In genomic region chr9:5628183-5628529, GRCh38 we compare ENCODE assay signal across 8 cellular contexts. TPM values are rescaled to one million over a fixed set of nuclear protein-coding genes. Genes with fewer than 3 reads are reported as not detected.
DNase-seq lines count a peak whose midpoint lies in the region; ATAC-seq and TF ChIP-seq lines count a peak whose summit lies in the region.

No MANE protein-coding gene starts in this region.

- peak overlapping the region; percentile 81 for H2AFZ ChIP-seq in osteoblast (ENCODE audit: low read length)

- H3K36me3 Mint-ChIP-seq in CD4-positive, alpha-beta memory T cell: peaks cover 0 to 22% of the 10 kb centered on the region in 2 donors

- CTCF ChIA-PET in CD4-positive, alpha-beta memory T cell (lab: Charles Lee; ENCODE audit: partially characterized antibody): interaction anchor here (1.0 to 2.8 kb wide), 9 partner anchors 11 to 442 kb away, joined by 3 to 14 read pairs (median 5); partner anchors contain the start of genes CD274, ERMP1 and PLGRKT

- peak overlapping the region; percentile 89 for H3K27ac ChIP-seq in CD4-positive, alpha-beta memory T cell (ENCODE audit: low read depth, low read length)
- peak overlapping the region; percentile 70 for H3K27ac ChIP-seq in osteoblast (ENCODE audit: low read depth, low read length)

- peaks cover 78% of the 10 kb centered on the region for H3K4me1 ChIP-seq in CD4-positive, alpha-beta memory T cell (ENCODE audit: insufficient read depth, low read length)
- H3K4me1 ChIP-seq in NT2/D1 (ENCODE audit: insufficient read depth, insufficient read length) (no peaks in the 10 kb centered on the region), endocrine pancreas (ENCODE audit: control insufficient read depth, insufficient read depth, low read length) (peaks cover 8% of the 10 kb centered on the region), osteoblast (ENCODE audit: insufficient read depth, low read length) (peaks cover 38% of the 10 kb centered on the region)

- no peaks in the 10 kb centered on the region for H3K27me3 ChIP-seq in CD4-positive, alpha-beta memory T cell (ENCODE audit: insufficient read depth, low read length)
- H3K27me3 ChIP-seq in NT2/D1 (ENCODE audit: insufficient read depth, insufficient read length) (no peaks in the 10 kb centered on the region), endocrine pancreas (ENCODE audit: control insufficient read depth, insufficient read depth, low read length) (no peaks in the 10 kb centered on the region), osteoblast (ENCODE audit: insufficient read depth, low read length) (no peaks in the 10 kb centered on the region)

- peak overlapping the region; percentile 77 for H3K9ac ChIP-seq in NT2/D1 (ENCODE audit: insufficient read length, low read depth)
- peak overlapping the region; percentile 45 for H3K9ac ChIP-seq in endocrine pancreas (ENCODE audit: control insufficient read depth, insufficient read depth, low read length)

- H3K9me3 Mint-ChIP-seq in CD4-positive, alpha-beta memory T cell: no peaks in the 10 kb centered on the region

- H3K27me3 Mint-ChIP-seq in CD4-positive, alpha-beta memory T cell: no peaks in the 10 kb centered on the region

- no peaks in the 10 kb centered on the region for H3K36me3 ChIP-seq in CD4-positive, alpha-beta memory T cell (ENCODE audit: insufficient read depth, low read length)
- peaks cover 4% of the 10 kb centered on the region for H3K36me3 ChIP-seq in NT2/D1 (ENCODE audit: insufficient read depth, insufficient read length, low read length)
- H3K36me3 ChIP-seq in endocrine pancreas (ENCODE audit: control insufficient read depth, insufficient read depth, low read length): no peaks in the 10 kb centered on the region
- H3K36me3 ChIP-seq in osteoblast (ENCODE audit: insufficient read depth, low read length): no peaks in the 10 kb centered on the region

- H3K4me2 ChIP-seq in osteoblast (ENCODE audit: insufficient read depth, low read length): peak overlapping the region; percentile 100

- no peak for TF ChIP-seq CTCF in osteoblast (IDR thresholded peaks at IDR 0.05; ENCODE audit: extremely low read depth, low read depth, low read length)

- no peak for DNase-seq in CD4-positive, alpha-beta memory T cell
- no peak for DNase-seq in NT2/D1 (ENCODE audit: low read depth, low spot score)
- no peak for DNase-seq in osteoblast (ENCODE audit: insufficient read length, low spot score, missing footprints)
- DNase-seq in NCI-H1417 (lab: John Stamatoyannopoulos, UW): no peak
- DNase-seq in NCI-H1105 treated with DMSO at 0.1 percent for 48 hours (lab: John Stamatoyannopoulos, UW): no peak
- DNase-seq in NCI-H1694 (lab: John Stamatoyannopoulos, UW): no peak

- H3K4me3 Mint-ChIP-seq in CD4-positive, alpha-beta memory T cell: peak overlapping the region; percentile 84 to 99 (median 96)

- H3K9me3 ChIP-seq in CD4-positive, alpha-beta memory T cell (ENCODE audit: control insufficient read depth in 1 of 2, low read length in 2 of 2): no peaks in the 10 kb centered on the region
- H3K9me3 ChIP-seq in NT2/D1 (ENCODE audit: insufficient read depth, low read length) (no peaks in the 10 kb centered on the region), endocrine pancreas (ENCODE audit: control insufficient read depth, low read length) (no peaks in the 10 kb centered on the region), osteoblast (ENCODE audit: low read depth, low read length) (no peaks in the 10 kb centered on the region)

- intact Hi-C loops in CD4-positive, alpha-beta memory T cell (cut with micrococcal nuclease): loop anchor here (1.0 to 5.0 kb wide), 11 partner anchors 36 to 1129 kb away; partner anchors contain the start of genes CD274, CDC37L1, ERMP1 and JAK2

- no peak for ATAC-seq in GM18868 (IDR thresholded peaks at IDR 0.05; ENCODE audit: unreplicated experiment)

- POLR2A ChIA-PET in CD4-positive, alpha-beta memory T cell (lab: Charles Lee; ENCODE audit: partially characterized antibody): interaction anchor here (0.6 to 3.4 kb wide), 30 partner anchors 15 to 1129 kb away, joined by 3 to 37 read pairs (median 6); partner anchors contain the start of genes AK3, CD274, CDC37L1 and ERMP1

- peak overlapping the region; percentile 92 to 99 (median 97) for H3K27ac Mint-ChIP-seq in CD4-positive, alpha-beta memory T cell

- H3K4me3 ChIP-seq in CD4-positive, alpha-beta memory T cell (ENCODE audit: low read length in 2 of 2): peak overlapping the region; percentile 82 to 86
- H3K4me3 ChIP-seq in NT2/D1 (ENCODE audit: insufficient read length, low read depth) (peak overlapping the region; percentile 82), endocrine pancreas (ENCODE audit: control insufficient read depth, insufficient read depth, low read length) (peak overlapping the region; percentile 90), osteoblast (ENCODE audit: insufficient read depth, low read length) (peak overlapping the region; percentile 95)

- H3K79me2 ChIP-seq in osteoblast (ENCODE audit: insufficient read depth, low read length): peaks cover 72% of the 10 kb centered on the region

- H3K4me1 Mint-ChIP-seq in CD4-positive, alpha-beta memory T cell: peaks cover 38 to 65% (median 53%) of the 10 kb centered on the region in 4 donors

- H4K20me1 ChIP-seq in osteoblast (ENCODE audit: insufficient read depth, low read length): peaks cover 27% of the 10 kb centered on the region

RNA-seq across cellular contexts. Expression of gene RIC1, which starts 0.8 kb away (rescaled TPM):
- 10 to 100 TPM; 26.3 to 27.1 TPM for total RNA-seq in CD4-positive, alpha-beta memory T cell
- 1 to 10 TPM; 2.4 to 7.6 TPM for polyA plus RNA-seq in CD4-positive, alpha-beta memory T cell
- 45.7 and 51.4 TPM in 2 replicates for total RNA-seq in osteoblast
